ENCODE assay signal across 13 cellular contexts in genomic region chr1:109622103-109622892, GRCh38. TPM values are rescaled to one million over a fixed set of nuclear protein-coding genes. Genes with fewer than 3 reads are reported as not detected.
DNase-seq lines count a peak whose midpoint lies in the region; ATAC-seq, FAIRE-seq and TF ChIP-seq lines count a peak whose summit lies in the region.
"Had no signal": no experiment of that assay in that cellular context is flagged by ENCODE, and none has a peak within 500 bp of the region (broad histone marks: within the 10 kb centered on the region; RNA-seq: fewer than 3 reads in every experiment).

No MANE protein-coding gene starts in this region.

- no peak overlapping the region for H2AFZ ChIP-seq in GM23338
- no peak overlapping the region for H2AFZ ChIP-seq in astrocyte (ENCODE audit: low read depth, low read length)

- TF ChIP-seq CTCF in A673 (conservative IDR thresholded peaks at IDR 0.05; ENCODE audit: low read depth, low read length), result no peak
- no peak for TF ChIP-seq CTCF in GM23338 (conservative IDR thresholded peaks at IDR 0.05; ENCODE audit: low read depth in 2 of 2)
- TF ChIP-seq CTCF in astrocyte (IDR thresholded peaks at IDR 0.05; ENCODE audit: insufficient read depth, low read depth, low read length), result no peak
- no peak for TF ChIP-seq CTCF in mesothelial cell of epicardium (IDR thresholded peaks at IDR 0.05; ENCODE audit: unreplicated experiment)

- peak overlapping the region; percentile 92 for H3K27ac ChIP-seq in A673 (ENCODE audit: low read depth, low read length, poor library complexity, severe bottlenecking)
- H3K27ac ChIP-seq in GM23338 (ENCODE audit: low read depth), result no peak overlapping the region
- H3K27ac ChIP-seq in astrocyte (ENCODE audit: low read depth, low read length), result no peak overlapping the region

- H3K9me3 Mint-ChIP-seq in GM23338, result no peaks in the 10 kb centered on the region
- peaks cover 2% of the 10 kb centered on the region for H3K9me3 Mint-ChIP-seq in astrocyte (ENCODE audit: unreplicated experiment)
- no peaks in the 10 kb centered on the region for H3K9me3 Mint-ChIP-seq in mesothelial cell of epicardium

- intact Hi-C loops in A673 (cut with micrococcal nuclease; ENCODE audit: unreplicated experiment), result loop anchor here (5.0 kb wide), 1 partner anchor 75 kb away; the partner anchor contains the start of gene GNAI3

- H3K9ac ChIP-seq in astrocyte (ENCODE audit: low read length), result peak overlapping the region; percentile 97

- H3K27me3 Mint-ChIP-seq in GM23338 (ENCODE audit: insufficient read depth, low read depth, poor library complexity), result peaks cover 7% of the 10 kb centered on the region
- H3K27me3 Mint-ChIP-seq in astrocyte (ENCODE audit: low read depth, unreplicated experiment), result no peaks in the 10 kb centered on the region
- no peaks in the 10 kb centered on the region for H3K27me3 Mint-ChIP-seq in mesothelial cell of epicardium (ENCODE audit: low read depth)

- H3K27me3 ChIP-seq in A673 (replicated peaks; ENCODE audit: insufficient read depth, low read depth, low read length, poor library complexity), result no peaks in the 10 kb centered on the region
- H3K27me3 ChIP-seq in GM23338 (ENCODE audit: insufficient read depth), result no peaks in the 10 kb centered on the region
- H3K27me3 ChIP-seq in astrocyte (ENCODE audit: insufficient read depth, low read length), result no peaks in the 10 kb centered on the region

- H4K20me1 ChIP-seq in GM23338 (replicated peaks; ENCODE audit: insufficient read depth) (peaks cover 4% of the 10 kb centered on the region; the same call in 1 of the 2 replicates), astrocyte (ENCODE audit: insufficient read depth, low read length) (peaks cover 58% of the 10 kb centered on the region)

- peaks cover 49% of the 10 kb centered on the region for H3K4me1 ChIP-seq in A673 (ENCODE audit: insufficient read depth, low read length, poor library complexity, severe bottlenecking)
- H3K4me1 ChIP-seq in GM23338 (ENCODE audit: insufficient read depth), result peaks cover 17% of the 10 kb centered on the region
- peaks cover 37% of the 10 kb centered on the region for H3K4me1 ChIP-seq in astrocyte (ENCODE audit: insufficient read depth, low read length)

- H3K9me2 ChIP-seq in GM23338 (ENCODE audit: insufficient read depth), result no peaks in the 10 kb centered on the region

- H3K36me3 Mint-ChIP-seq in GM23338 (ENCODE audit: low read depth), result peaks cover 4% of the 10 kb centered on the region
- H3K36me3 Mint-ChIP-seq in astrocyte (ENCODE audit: low read depth, unreplicated experiment), result peaks cover 11% of the 10 kb centered on the region
- H3K36me3 Mint-ChIP-seq in mesothelial cell of epicardium, result no peaks in the 10 kb centered on the region

- no peak for ATAC-seq in GM23338

- H3K9me3 ChIP-seq in A673 (ENCODE audit: low read depth, low read length, poor library complexity, severe bottlenecking) (no peaks in the 10 kb centered on the region), astrocyte (ENCODE audit: insufficient read depth, low read depth, low read length) (no peaks in the 10 kb centered on the region)

- H3K4me1 Mint-ChIP-seq in GM23338 (peaks cover 41% of the 10 kb centered on the region), astrocyte (ENCODE audit: low read depth, unreplicated experiment) (peaks cover 40% of the 10 kb centered on the region), mesothelial cell of epicardium (peaks cover 42% of the 10 kb centered on the region)

- CTCF ChIA-PET in A673 (lab: Charles Lee), result no interaction called here

- H3K4me2 ChIP-seq in GM23338 (no peak overlapping the region), astrocyte (ENCODE audit: low read length) (peak overlapping the region; percentile 93)

- H3K36me3 ChIP-seq in A673 (ENCODE audit: insufficient read depth, low read length, poor library complexity, severe bottlenecking) (peaks cover 10% of the 10 kb centered on the region), GM23338 (ENCODE audit: insufficient read depth) (no peaks in the 10 kb centered on the region), astrocyte (ENCODE audit: insufficient read depth, low read length) (no peaks in the 10 kb centered on the region)

- FAIRE-seq in astrocyte (lab: Jason Lieb, UNC), result no peak

- no peaks in the 10 kb centered on the region for H3F3A ChIP-seq in GM23338 (replicated peaks; ENCODE audit: low read depth)

- peak overlapping the region; percentile 88 for H3K4me3 ChIP-seq in A673 (ENCODE audit: low read depth, low read length, poor library complexity, severe bottlenecking)
- no peak overlapping the region for H3K4me3 ChIP-seq in GM23338
- peak overlapping the region; percentile 79 for H3K4me3 ChIP-seq in astrocyte (ENCODE audit: insufficient read depth, low read depth, low read length)

- no TSS peak for BruUV-seq in A673 (replicated peaks; lab: Mats Ljungman, UMichigan)

- POLR2A ChIA-PET in A673 (lab: Charles Lee; ENCODE audit: low non-redundant PET), result no interaction called here

- no peak overlapping the region; the same call in 1 of the 2 replicates for H3K27ac Mint-ChIP-seq in GM23338
- H3K27ac Mint-ChIP-seq in astrocyte (ENCODE audit: unreplicated experiment), result peak overlapping the region; percentile 73
- H3K27ac Mint-ChIP-seq in mesothelial cell of epicardium, result peak overlapping the region; percentile 88

- DNase-seq in A673 (ENCODE audit: low spot score) (no peak), GM23338 (ENCODE audit: low spot score) (no peak), astrocyte (ENCODE audit: low read depth) (no peak), mesothelial cell of epicardium (ENCODE audit: low spot score in 2 of 2, unreplicated experiment in 2 of 2) (no peak), glomerular visceral epithelial cell (ENCODE audit: extremely low spot score) (no peak), mesenteric fat pad (ENCODE audit: low spot score) (no peak), NCI-H146 treated with DMSO at 0.1 percent for 48 hours (lab: John Stamatoyannopoulos, UW; ENCODE audit: unreplicated experiment) (no peak), GM03348 (ENCODE audit: low spot score) (no peak)
- DNase-seq: kidney glomerular epithelial cell; NCI-H1694 treated with DMSO at 0.1 percent for 48 hours; stimulated activated CD4-positive, alpha-beta T cell treated with anti-CD3 and anti-CD28 coated beads, Interleukin-2, amount 100 ng/mL, for 48 hours had no signal

- peak overlapping the region; percentile 95 for H3K4me3 Mint-ChIP-seq in GM23338
- H3K4me3 Mint-ChIP-seq in astrocyte (ENCODE audit: unreplicated experiment), result peak overlapping the region; percentile 99
- H3K4me3 Mint-ChIP-seq in mesothelial cell of epicardium, result peak overlapping the region; percentile 93

- H3K79me2 ChIP-seq in GM23338 (replicated peaks; ENCODE audit: insufficient read depth) (peaks cover 37% of the 10 kb centered on the region), astrocyte (ENCODE audit: insufficient read depth, low read length) (peaks cover 75% of the 10 kb centered on the region)

TF ChIP-seq in GM23338, 12 proteins besides CTCF, POLR2A, EP300 and RAD21 (continues in another document):
- no peak for TF ChIP-seq CREB1 (CRISPR knock-in tag; IDR thresholded peaks at IDR 0.05; ENCODE audit: low read depth)
- TF ChIP-seq REST (IDR thresholded peaks at IDR 0.05; ENCODE audit: unreplicated experiment), result no peak
- TF ChIP-seq ZNF331 (CRISPR knock-in tag; IDR thresholded peaks at IDR 0.05; ENCODE audit: low read depth), result no peak

RNA-seq across cellular contexts. Expression of gene AMPD2, which starts 2.7 kb away (rescaled TPM):
- total RNA-seq in A673 (2021) (119 and 132 TPM in 2 replicates), astrocyte (155 and 156 TPM in 2 replicates), mesothelial cell of epicardium (133 to 141 TPM (median 134 TPM) in 3 replicates), mesenteric fat pad (63.1 TPM)
- total RNA-seq in GM23338 (2014; rRNA removed; shearing (Covaris generic)), result 58.6 and 62.1 TPM in 2 replicates
- polyA plus RNA-seq in GM23338 (2016; fragmentation: Nextera tagmentation; extraction: Ambion mirVana), result 23.1 and 24.5 TPM in 2 replicates

RNA-seq across cellular contexts. Expression of gene GNAT2, which starts 2.9 kb away (rescaled TPM):
- total RNA-seq in A673 (2021) (not detected in 2 replicates), astrocyte (not detected in 2 replicates), mesothelial cell of epicardium (0.36 TPM in 1 of 3 replicates, not detected in the others), mesenteric fat pad (not detected)
- total RNA-seq in GM23338 (2014; rRNA removed; shearing (Covaris generic)), result 0.21 TPM in 1 of 2 replicates, not detected in the other
- polyA plus RNA-seq in GM23338 (2016; fragmentation: Nextera tagmentation; extraction: Ambion mirVana), result not detected in 2 replicates
- total RNA-seq: cardiac septum; T-helper 2 cell treated with Interferon-gamma antibody and Interleukin-4, amounts not matched to agents 100 ng/mL and 5 ng/mL, for 36 hours had no signal

RNA-seq across cellular contexts. Expression of gene GSTM4, which starts 33.6 kb away (rescaled TPM):
- total RNA-seq in A673 (2021), result 173 and 188 TPM in 2 replicates
- 8.6 and 12.8 TPM in 2 replicates for total RNA-seq in GM23338 (2014; rRNA removed; shearing (Covaris generic))
- polyA plus RNA-seq in GM23338 (2016; fragmentation: Nextera tagmentation; extraction: Ambion mirVana), result 12.9 and 17.3 TPM in 2 replicates
- 4.4 and 4.6 TPM in 2 replicates for total RNA-seq in astrocyte
- total RNA-seq in mesothelial cell of epicardium, result 23.4 to 24.9 TPM (median 23.7 TPM) in 3 replicates
- 22.6 TPM for total RNA-seq in mesenteric fat pad

RNA-seq across cellular contexts. Expression of gene GSTM2, which starts 45.6 kb away (rescaled TPM):
- total RNA-seq in A673 (2021) (47.3 and 62.2 TPM in 2 replicates), astrocyte (11.8 and 13.4 TPM in 2 replicates), mesothelial cell of epicardium (169 to 186 TPM (median 177 TPM) in 3 replicates), mesenteric fat pad (51.2 TPM)
- total RNA-seq in GM23338 (2014; rRNA removed; shearing (Covaris generic)), result 8.9 and 20.3 TPM in 2 replicates
- polyA plus RNA-seq in GM23338 (2016; fragmentation: Nextera tagmentation; extraction: Ambion mirVana), result 12.1 and 16.0 TPM in 2 replicates
